Comparison of ENCODE assay signal across 1 cellular context in genomic region chr11:76444384-76445121, GRCh38.
TF ChIP-seq lines count a peak whose summit lies in the region.

TSS of gene EMSY (plus strand) at chr11:76445018. CDS start at chr11:76446939, 1,921 bp downstream.

TF ChIP-seq in HepG2, 621 proteins besides CTCF, POLR2A, EP300 and RAD21 (continued from another document and continues in another):
- TF ChIP-seq GMEB1 (CRISPR knock-in tag; IDR thresholded peaks at IDR 0.05; ENCODE audit: borderline replicate concordance), result peak; percentile 99
- TF ChIP-seq DMTF1 (CRISPR knock-in tag; IDR thresholded peaks at IDR 0.05), result no peak
- TF ChIP-seq KIAA2018 (CRISPR knock-in tag; IDR thresholded peaks at IDR 0.05; ENCODE audit: borderline replicate concordance), result no peak
- TF ChIP-seq HNRNPUL1 (IDR thresholded peaks at IDR 0.05; ENCODE audit: low read depth, low read length), result no peak
- TF ChIP-seq HINFP (CRISPR knock-in tag; IDR thresholded peaks at IDR 0.05; ENCODE audit: low read depth), result peak; percentile 31; the same call in 1 of the 2 replicates
- no peak for TF ChIP-seq ZNF383 (CRISPR knock-in tag; IDR thresholded peaks at IDR 0.05; ENCODE audit: borderline replicate concordance)
- no peak for TF ChIP-seq BCLAF1 (IDR thresholded peaks at IDR 0.05)
- TF ChIP-seq ZSCAN20 (CRISPR knock-in tag; IDR thresholded peaks at IDR 0.05; ENCODE audit: borderline replicate concordance), result no peak
- peak; percentile 77; the same call in 1 of the 2 replicates for TF ChIP-seq ZFY (CRISPR knock-in tag; IDR thresholded peaks at IDR 0.05)
- 0 out of 2 replicates have a peak, but pooled peaks have one; percentile 42 for TF ChIP-seq JUNB (CRISPR knock-in tag; IDR thresholded peaks at IDR 0.05; ENCODE audit: borderline replicate concordance)
- TF ChIP-seq THAP8 (CRISPR knock-in tag; IDR thresholded peaks at IDR 0.05; ENCODE audit: borderline replicate concordance), result no peak
- TF ChIP-seq ZNF841 (CRISPR knock-in tag; IDR thresholded peaks at IDR 0.05; ENCODE audit: borderline replicate concordance), result 0 out of 2 replicates have a peak, but pooled peaks have one; percentile 14
- TF ChIP-seq STAT6 (CRISPR knock-in tag; IDR thresholded peaks at IDR 0.05; ENCODE audit: borderline replicate concordance), result peak; percentile 29; the same call in 1 of the 2 replicates
- TF ChIP-seq ZBTB44 (CRISPR knock-in tag; IDR thresholded peaks at IDR 0.05), result 0 out of 2 replicates have a peak, but pooled peaks have one; percentile 55
- TF ChIP-seq NFKB2 (CRISPR knock-in tag; IDR thresholded peaks at IDR 0.05; ENCODE audit: borderline replicate concordance), result no peak
- no peak for TF ChIP-seq ZNF746 (CRISPR knock-in tag; IDR thresholded peaks at IDR 0.05)
- peak; percentile 23; the same call in 1 of the 2 replicates for TF ChIP-seq ZNF563 (CRISPR knock-in tag; IDR thresholded peaks at IDR 0.05)
- no peak for TF ChIP-seq ZNF513 (CRISPR knock-in tag; conservative IDR thresholded peaks at IDR 0.05)
- TF ChIP-seq ZNF562 (CRISPR knock-in tag; IDR thresholded peaks at IDR 0.05; ENCODE audit: borderline replicate concordance), result no peak
- TF ChIP-seq SMARCC2 (IDR thresholded peaks at IDR 0.05), result no peak
- TF ChIP-seq FOXJ3 (CRISPR knock-in tag; IDR thresholded peaks at IDR 0.05; ENCODE audit: borderline replicate concordance), result no peak; the same call in 1 of the 2 replicates
- no peak for TF ChIP-seq NR2F2 (IDR thresholded peaks at IDR 0.05; ENCODE audit: borderline replicate concordance, low read depth)
- TF ChIP-seq NR1H2 (CRISPR knock-in tag; IDR thresholded peaks at IDR 0.05; ENCODE audit: borderline replicate concordance, low read depth), result no peak
- no peak for TF ChIP-seq E2F2 (CRISPR knock-in tag; IDR thresholded peaks at IDR 0.05; ENCODE audit: borderline replicate concordance)
- peak; percentile 51; the same call in 1 of the 2 replicates for TF ChIP-seq PHF21A (CRISPR knock-in tag; IDR thresholded peaks at IDR 0.05)
